In the genomic region with DNA sequence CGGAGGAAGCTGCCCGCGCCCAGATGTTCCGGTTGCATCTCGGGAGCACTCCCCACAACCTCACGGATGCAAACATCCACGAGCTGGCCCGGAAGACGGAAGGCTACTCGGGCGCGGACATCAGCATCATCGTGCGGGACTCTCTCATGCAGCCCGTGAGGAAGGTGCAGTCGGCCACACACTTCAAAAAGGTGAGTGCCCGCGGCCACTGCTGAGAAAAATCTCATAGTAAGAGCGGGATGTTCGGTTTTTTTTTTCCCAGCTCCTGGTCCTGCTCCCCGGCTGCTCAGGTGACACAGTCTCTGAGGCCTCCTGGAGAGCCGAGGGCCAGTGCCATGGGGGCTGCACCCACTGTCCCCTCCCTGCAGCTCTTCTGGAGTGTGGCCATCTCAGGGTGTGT, we compare ENCODE assay signal across 16 cellular contexts. TPM values are rescaled to one million over a fixed set of nuclear protein-coding genes. Genes with fewer than 3 reads are reported as not detected.
"Had no signal": no experiment of that assay in that cellular context is flagged by ENCODE, and none has a peak within 500 bp of the region (broad histone marks: within the 10 kb centered on the region; RNA-seq: fewer than 3 reads in every experiment).

No MANE protein-coding gene starts in this region.

- DNase-seq: activated CD4-positive, alpha-beta memory T cell treated with anti-CD3 and anti-CD28 coated beads, Interleukin-2, amount 10 ng/mL, durations not matched to agents 7 days and 5 days; activated gamma-delta T cell treated with Interleukin-2 at 50 U/mL for 16 hours; cortex of kidney; effector CD8-positive, alpha-beta T cell; immature natural killer cell; lower lobe of right lung; stimulated activated naive CD8-positive, alpha-beta T cell treated with anti-CD3 and anti-CD28 coated beads, Interleukin-15, amount 100 ng/mL, for 72 hours; T-cell; T1000; upper lobe of left lung had no signal

- H3K4me3 ChIP-seq: heart left ventricle, lower lobe of right lung, ovary, upper lobe of left lung had no signal

- H3K36me3 ChIP-seq: ovary had no signal

- H3K9me3 ChIP-seq: heart left ventricle, lower lobe of right lung, ovary, upper lobe of left lung had no signal

- H3K27me3 ChIP-seq: heart left ventricle, ovary, upper lobe of left lung had no signal

- ATAC-seq: heart left ventricle; lower lobe of right lung; stimulated activated naive CD8-positive, alpha-beta T cell treated with anti-CD3 and anti-CD28 coated beads, Interleukin-15, amount 100 ng/mL, for 72 hours; T-cell had no signal

- H3K27ac ChIP-seq: heart left ventricle, lower lobe of right lung, ovary, upper lobe of left lung had no signal

RNA-seq across cellular contexts. Expression of gene TMED6, which starts 30.5 kb away (rescaled TPM):
- total RNA-seq: epithelial cell of proximal tubule, frontal cortex, myocyte, temporal lobe had no signal
